Comparison of ENCODE assay signal across 9 cellular contexts in genomic region chr18:56402872-56403516, GRCh38.
A peak's percentile ranks its signal among the peaks of the same experiment; 100 is the strongest.
DNase-seq lines count a peak whose midpoint lies in the region; ATAC-seq and TF ChIP-seq lines count a peak whose summit lies in the region.
"Had no signal": no experiment of that assay in that cellular context is flagged by ENCODE, and none has a peak within 500 bp of the region (broad histone marks: within the 10 kb centered on the region; RNA-seq: fewer than 3 reads in every experiment).

No MANE protein-coding gene starts in this region.

- H3K9me3 ChIP-seq in PC-3 (ENCODE audit: low read length) (no peaks in the 10 kb centered on the region), esophagus muscularis mucosa (no peaks in the 10 kb centered on the region), psoas muscle (no peaks in the 10 kb centered on the region), mucosa of descending colon (no peaks in the 10 kb centered on the region)

- peak overlapping the region; percentile 42 for H2AFZ ChIP-seq in PC-3 (ENCODE audit: low read length)

- no peak for TF ChIP-seq POLR2A in esophagus muscularis mucosa (IDR thresholded peaks at IDR 0.05; ENCODE audit: low read depth)

- H3F3A ChIP-seq in PC-3 (ENCODE audit: low read length, unreplicated experiment): no peaks in the 10 kb centered on the region

- no peaks in the 10 kb centered on the region for H4K20me1 ChIP-seq in PC-3 (ENCODE audit: low read length)

- no TSS peak for BruUV-seq in PC-3 (replicated peaks; lab: Mats Ljungman, UMichigan)

- peak overlapping the region; percentile 24; the same call in 1 of the 2 replicates for H3K4me3 ChIP-seq in PC-3 (ENCODE audit: low read length)
- H3K4me3 ChIP-seq in esophagus muscularis mucosa: no peak overlapping the region
- no peak overlapping the region for H3K4me3 ChIP-seq in psoas muscle
- H3K4me3 ChIP-seq in mucosa of descending colon: no peak overlapping the region

- intact Hi-C loops in PC-3 (cut with micrococcal nuclease): loop anchor here (2.0 kb wide), 1 partner anchor 38 kb away; no protein-coding TSS in a partner anchor
- intact Hi-C loops in esophagus muscularis mucosa (cut with DNase I): no loop called here
- intact Hi-C loops in psoas muscle (cut with DNase I): no loop called here
- intact Hi-C loops in mucosa of descending colon (cut with DNase I, micrococcal nuclease): no loop called here

- 47% methylated on average over 1 of the region's 1 CpG for WGBS in esophagus muscularis mucosa
- WGBS in psoas muscle, 3 donors: 27 to 34% (median 33%) methylated on average over 1 of the region's 1 CpG

- H3K27me3 ChIP-seq in PC-3 (ENCODE audit: low read length) (no peaks in the 10 kb centered on the region), esophagus muscularis mucosa (no peaks in the 10 kb centered on the region), psoas muscle (ENCODE audit: insufficient read depth in 3 of 3, low read length in 2 of 3) (peaks cover 0 to 3% (median 0%) of the 10 kb centered on the region in 3 donors)

- H3K27ac ChIP-seq in PC-3 (ENCODE audit: low read length) (peak overlapping the region; percentile 75), esophagus muscularis mucosa (replicated peaks in 1 of 4) (peak overlapping the region; percentile 22 to 40 (median 33)), psoas muscle (no peak overlapping the region)

- peak overlapping the region; percentile 22; the same call in 1 of the 2 replicates for H3K9ac ChIP-seq in PC-3 (ENCODE audit: low read length)

- no peaks in the 10 kb centered on the region for H3K79me2 ChIP-seq in PC-3 (ENCODE audit: low read length)

- no peak for TF ChIP-seq EP300 in esophagus muscularis mucosa (IDR thresholded peaks at IDR 0.05)

- peak; percentile 64 for DNase-seq in Daoy (ENCODE audit: low read depth)
- DNase-seq in PC-3: peak; percentile 87
- no peak for DNase-seq in esophagus muscularis mucosa (ENCODE audit: extremely low spot score)
- peak; percentile 37 to 55 for DNase-seq in psoas muscle
- DNase-seq in inferior parietal cortex (ENCODE audit: extremely low spot score): no peak
- DNase-seq in stimulated activated naive CD4-positive, alpha-beta T cell (lab: John Stamatoyannopoulos, UW): no peak
- no peak for DNase-seq in effector CD4-positive, alpha-beta T cell
- DNase-seq in mucosa of descending colon: no peak

- TF ChIP-seq CTCF in PC-3 (conservative IDR thresholded peaks at IDR 0.05; ENCODE audit: low read depth, low read length) (no peak), esophagus muscularis mucosa (IDR thresholded peaks at IDR 0.05) (no peak), psoas muscle (IDR thresholded peaks at IDR 0.05) (no peak), mucosa of descending colon (IDR thresholded peaks at IDR 0.05) (no peak)

- CTCF ChIA-PET in PC-3 (lab: Charles Lee): no interaction called here

- H3K4me2 ChIP-seq in PC-3 (ENCODE audit: low read length): peak overlapping the region; percentile 66

- POLR2A ChIA-PET in PC-3 (lab: Charles Lee; ENCODE audit: unreplicated experiment): interaction anchor here (0.7 kb wide), 1 partner anchor 81 kb away, joined by 3 read pairs; no protein-coding TSS in a partner anchor

- H3K9me2 ChIP-seq in PC-3 (replicated peaks; ENCODE audit: low read length): 0 out of 2 replicates have a peak, but pooled peaks cover 4% of the 10 kb centered on the region

- ATAC-seq in PC-3: peak; percentile 92
- ATAC-seq in psoas muscle: peak in 3 of 4 donors; percentile 58 to 59 (median 58)
- no peak for ATAC-seq in mucosa of descending colon
- ATAC-seq: HCT116 had no signal

- H3K4me1 ChIP-seq in PC-3 (ENCODE audit: insufficient read depth, low read length): peaks cover 20% of the 10 kb centered on the region
- peaks cover 0 to 21% (median 11%) of the 10 kb centered on the region in 4 donors for H3K4me1 ChIP-seq in esophagus muscularis mucosa
- H3K4me1 ChIP-seq in psoas muscle: no peaks in the 10 kb centered on the region
- no peaks in the 10 kb centered on the region for H3K4me1 ChIP-seq in mucosa of descending colon (ENCODE audit: low read depth)

- H3K36me3 ChIP-seq in PC-3 (ENCODE audit: low read depth, low read length) (no peaks in the 10 kb centered on the region), esophagus muscularis mucosa (no peaks in the 10 kb centered on the region), psoas muscle (ENCODE audit: insufficient read depth in 1 of 2, low read depth in 1 of 2) (no peaks in the 10 kb centered on the region), mucosa of descending colon (ENCODE audit: low read depth) (no peaks in the 10 kb centered on the region)

Comparison
In these comparisons a context has a peak if more than half of its experiments do, and no peak if none do; other contexts are left out.
1. DNase-seq: peak in Daoy (single experiment), PC-3 (single experiment) and psoas muscle (2 of 2); none in esophagus muscularis mucosa (single experiment), inferior parietal cortex (single experiment), stimulated activated naive CD4-positive, alpha-beta T cell (0 of 6), effector CD4-positive, alpha-beta T cell (single experiment) and mucosa of descending colon (0 of 3).